ENCODE assay signal across 8 cellular contexts in genomic region chr14:77616454-77617229, GRCh38. TPM values are rescaled to one million over a fixed set of nuclear protein-coding genes. Genes with fewer than 3 reads are reported as not detected.
DNase-seq lines count a peak whose midpoint lies in the region; ATAC-seq and TF ChIP-seq lines count a peak whose summit lies in the region.

Gene SPTLC2, minus strand, starts transcription at chr14:77616637. Its CDS starts 58 bp downstream, at chr14:77616579.

- H3K4me3 ChIP-seq in GM12864 (ENCODE audit: low read depth, low read length) (peak within 1 kb of the TSS; percentile 80), testis (peak within 1 kb of the TSS; percentile 74 to 96)

- H3K4me1 ChIP-seq in testis = peaks cover 3% of the 10 kb centered on the region

- H3K9me3 Mint-ChIP-seq in activated naive CD8-positive, alpha-beta T cell (ENCODE audit: low read depth) = no peaks in the 10 kb centered on the region

- no peaks in the 10 kb centered on the region for H3K36me3 ChIP-seq in testis (ENCODE audit: low read depth, missing control alignments)

- H3K27me3 Mint-ChIP-seq in activated naive CD8-positive, alpha-beta T cell = no peaks in the 10 kb centered on the region

- DNase-seq in GM12864 (ENCODE audit: low read depth) = peak; percentile 99
- DNase-seq in NCI-H1105 (lab: John Stamatoyannopoulos, UW) = peak; percentile 100
- peak; percentile 91 for DNase-seq in SKM-1 treated with dmso at 0.1 percent for 144 hours (lab: John Stamatoyannopoulos, UW; ENCODE audit: unreplicated experiment)
- DNase-seq in glomerular visceral epithelial cell (ENCODE audit: extremely low spot score) = peak; percentile 100
- peak; percentile 90 for DNase-seq in omental fat pad (ENCODE audit: low spot score)
- DNase-seq in testis = peak; percentile 100

- ATAC-seq in HG02642 (IDR thresholded peaks at IDR 0.05; ENCODE audit: poor library complexity, unreplicated experiment) (peak; percentile 96), omental fat pad (ENCODE audit: low FRiP score) (peak; percentile 100)

- H3K36me3 Mint-ChIP-seq in activated naive CD8-positive, alpha-beta T cell = peaks cover 3% of the 10 kb centered on the region

- H3K27ac Mint-ChIP-seq in activated naive CD8-positive, alpha-beta T cell = peak within 1 kb of the TSS; percentile 84

- peak; percentile 27 for TF ChIP-seq CTCF in GM12864 (IDR thresholded peaks at IDR 0.05; ENCODE audit: low read depth, low read length, missing control alignments)
- no peak for TF ChIP-seq CTCF in omental fat pad (IDR thresholded peaks at IDR 0.05)
- TF ChIP-seq CTCF in testis (IDR thresholded peaks at IDR 0.05) = no peak

- peak within 1 kb of the TSS; percentile 57 to 89 for H3K27ac ChIP-seq in testis

- no peaks in the 10 kb centered on the region for H3K27me3 ChIP-seq in testis

- intact Hi-C loops in testis (cut with DNase I; ENCODE audit: low total_unique reads) = no loop called here

- 0 to 1% methylated on average over 23 to 52 of the region's 58 CpGs for WGBS in testis, 2 donors

- H3K9me3 ChIP-seq in testis = no peaks in the 10 kb centered on the region

- TF ChIP-seq POLR2A in testis (IDR thresholded peaks at IDR 0.05) = no peak

- H3K4me3 Mint-ChIP-seq in activated naive CD8-positive, alpha-beta T cell = peak within 1 kb of the TSS; percentile 89

- H3K4me1 Mint-ChIP-seq in activated naive CD8-positive, alpha-beta T cell (ENCODE audit: low read depth) = peaks cover 35% of the 10 kb centered on the region

RNA-seq across cellular contexts. Expression of gene SPTLC2, which starts in this region (rescaled TPM):
- 10 to 100 TPM; 23.5 to 73.6 (median 52.3) TPM for total RNA-seq in omental fat pad
- 10 to 100 TPM; 21.5 to 24.5 TPM for total RNA-seq in testis
- polyA plus RNA-seq in testis (ENCODE audit: insufficient read depth, low read depth, low replicate concordance) = 11.1 TPM

Comparison
In these comparisons a context has a peak if more than half of its experiments do, and no peak if none do; other contexts are left out.
1. Peak in every context shown above with its lines: DNase-seq, ATAC-seq, H3K4me3 ChIP-seq and H3K27ac ChIP-seq.